22 cellular contexts compared by ENCODE assay signal in genomic region chr3:45911496-45912226, GRCh38. TPM values are rescaled to one million over a fixed set of nuclear protein-coding genes. Genes with fewer than 3 reads are reported as not detected.
"Had no signal": no experiment of that assay in that cellular context is flagged by ENCODE, and none has a peak within 500 bp of the region (broad histone marks: within the 10 kb centered on the region; RNA-seq: fewer than 3 reads in every experiment).

No MANE protein-coding gene starts in this region.

- H3K4me1 ChIP-seq: body of pancreas had no signal

- DNase-seq: activated CD4-positive, alpha-beta T cell treated with anti-CD3 and anti-CD28 coated beads for 1 hour; activated naive CD4-positive, alpha-beta T cell; activated naive CD8-positive, alpha-beta T cell treated with anti-CD3 and anti-CD28 coated beads for 36 hours; activated T-cell treated with anti-CD3 and anti-CD28 coated beads for 4 hours; amniotic stem cell; body of pancreas; caudate nucleus; hypothalamus; lower lobe of right lung; stimulated activated CD4-positive, alpha-beta T cell treated with anti-CD3 and anti-CD28 coated beads, Interleukin-2, amount 100 ng/mL, for 24 hours; stimulated activated naive CD4-positive, alpha-beta T cell treated with Interleukin-2 at 50 U/mL for 16 hours; T-helper 2 cell; tibial artery had no signal

- H3K27ac Mint-ChIP-seq: activated naive CD8-positive, alpha-beta T cell treated with anti-CD3 and anti-CD28 coated beads for 36 hours; mesothelial cell of epicardium had no signal

- H3K36me3 ChIP-seq: lower lobe of right lung, tibial artery had no signal

- H3K27ac ChIP-seq: body of pancreas, coronary artery, lower lobe of right lung, tibial artery, VCaP had no signal

- ATAC-seq: body of pancreas, lower lobe of right lung had no signal

- H3K9me3 Mint-ChIP-seq: activated naive CD8-positive, alpha-beta T cell treated with anti-CD3 and anti-CD28 coated beads for 36 hours; mesothelial cell of epicardium had no signal

- H3K36me3 Mint-ChIP-seq: mesothelial cell of epicardium had no signal

- H3K4me3 Mint-ChIP-seq: activated naive CD8-positive, alpha-beta T cell treated with anti-CD3 and anti-CD28 coated beads for 36 hours; mesothelial cell of epicardium had no signal

- H3K27me3 ChIP-seq: body of pancreas, tibial artery had no signal

- H3K4me3 ChIP-seq: body of pancreas, coronary artery, lower lobe of right lung, tibial artery had no signal

- H3K9me3 ChIP-seq: body of pancreas, lower lobe of right lung, tibial artery had no signal

RNA-seq across cellular contexts. Expression of gene CCR9, which starts 25.3 kb away (rescaled TPM):
- total RNA-seq: activated naive CD8-positive, alpha-beta T cell treated with anti-CD3 and anti-CD28 coated beads for 36 hours; body of pancreas; lower lobe of right lung; mesothelial cell of epicardium; posterior vena cava; subcutaneous adipose tissue had no signal
- polyA plus RNA-seq: esophagus, keratinocyte, neural cell had no signal

RNA-seq across cellular contexts. Expression of gene CXCR6, which starts 31.6 kb away (rescaled TPM):
- total RNA-seq: frontal cortex, mesothelial cell of epicardium had no signal
- polyA plus RNA-seq: keratinocyte, neural cell had no signal
